ENCODE assay signal across 6 cellular contexts in the genomic region with DNA sequence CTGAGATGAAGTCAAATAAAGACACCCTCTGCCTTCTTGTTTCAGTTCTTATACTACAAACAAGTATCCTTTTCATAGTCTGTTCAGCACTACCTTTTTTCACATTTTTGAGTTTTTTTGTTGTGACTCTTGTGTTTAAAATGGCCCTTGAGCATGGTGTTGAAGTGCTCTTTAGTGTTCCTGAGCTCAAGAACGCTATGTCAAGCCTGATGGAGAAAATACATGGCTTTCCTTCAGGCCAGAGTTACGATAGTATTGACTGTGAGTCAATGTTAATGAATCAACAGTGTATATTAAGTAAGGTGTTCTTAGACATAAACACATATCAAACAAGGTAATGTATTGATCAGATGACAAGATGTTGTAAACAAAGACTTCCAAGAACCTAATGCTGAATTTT.
"Had no signal": no experiment of that assay in that cellular context is flagged by ENCODE, and none has a peak within 500 bp of the region (broad histone marks: within the 10 kb centered on the region; RNA-seq: fewer than 3 reads in every experiment).

No MANE protein-coding gene starts in this region.

- ATAC-seq: HepG2 had no signal

- H2AFZ ChIP-seq: GM23248 had no signal

- H3K4me3 ChIP-seq: GM23248 had no signal

- H3K9ac ChIP-seq: GM23248 had no signal

- H3K27ac ChIP-seq: GM23248, HL-60 had no signal

- FAIRE-seq: HepG2 had no signal

- DNase-seq: GM23248, GOT3, H9, HCEC 1CT had no signal
